ENCODE assay signal across 1 cellular context in the genomic region with DNA sequence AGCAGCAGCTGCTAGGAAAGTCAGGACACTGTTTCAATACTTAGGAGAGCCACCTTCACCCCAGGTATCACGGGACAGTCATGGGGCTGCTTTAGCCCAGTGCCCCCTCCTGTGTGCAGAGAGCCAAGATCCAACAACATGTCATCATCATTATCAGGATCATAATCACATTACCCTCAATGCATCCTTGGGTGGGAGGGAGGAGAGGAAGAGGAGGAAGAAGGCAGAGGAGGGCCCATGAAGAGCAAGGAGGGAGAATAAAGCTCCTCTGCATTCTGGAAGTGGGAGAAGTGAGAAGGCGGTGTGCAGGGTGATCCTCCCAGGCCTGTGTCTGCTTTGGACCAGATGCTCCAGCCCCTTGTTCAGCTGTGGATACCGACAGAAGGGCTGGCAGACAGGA.
TF ChIP-seq lines count a peak whose summit lies in the region.

No MANE protein-coding gene starts in this region.

TF ChIP-seq in H1, 55 proteins besides CTCF, POLR2A, EP300 and RAD21:
- TF ChIP-seq RNF2 (IDR thresholded peaks at IDR 0.05; ENCODE audit: borderline replicate concordance, low read depth, low read length, missing control alignments, poor library complexity, severe bottlenecking) (no peak), SIX5 (IDR thresholded peaks at IDR 0.05; ENCODE audit: low read depth, low read length) (no peak), RBBP5 (IDR thresholded peaks at IDR 0.05; ENCODE audit: borderline replicate concordance, low read depth, low read length) (no peak), TAF7 (optimal IDR thresholded peaks at IDR 0.05; ENCODE audit: borderline replicate concordance, low read depth, low read length) (no peak), HDAC6 (IDR thresholded peaks at IDR 0.05; ENCODE audit: low read depth, low read length) (no peak), EGR1 (IDR thresholded peaks at IDR 0.05; ENCODE audit: borderline replicate concordance, low read depth, low read length) (no peak), SP4 (IDR thresholded peaks at IDR 0.05; ENCODE audit: low read length) (no peak), HDAC2 (IDR thresholded peaks at IDR 0.05; ENCODE audit: borderline replicate concordance in 1 of 2, low read depth in 2 of 2, low read length in 2 of 2) (no peak), NANOG (IDR thresholded peaks at IDR 0.05; ENCODE audit: insufficient read depth, low read depth, low read length, poor library complexity, severe bottlenecking) (no peak), TEAD4 (IDR thresholded peaks at IDR 0.05; ENCODE audit: low read depth, low read length) (no peak), BRCA1 (IDR thresholded peaks at IDR 0.05; ENCODE audit: low read depth, low read length) (no peak), NRF1 (IDR thresholded peaks at IDR 0.05; ENCODE audit: low read depth, low read length) (no peak), POU5F1 (IDR thresholded peaks at IDR 0.05; ENCODE audit: low read depth, low read length) (no peak), KDM4A (IDR thresholded peaks at IDR 0.05; ENCODE audit: low read depth, low read length, severe bottlenecking) (no peak)
- TF ChIP-seq, protein P1, sequence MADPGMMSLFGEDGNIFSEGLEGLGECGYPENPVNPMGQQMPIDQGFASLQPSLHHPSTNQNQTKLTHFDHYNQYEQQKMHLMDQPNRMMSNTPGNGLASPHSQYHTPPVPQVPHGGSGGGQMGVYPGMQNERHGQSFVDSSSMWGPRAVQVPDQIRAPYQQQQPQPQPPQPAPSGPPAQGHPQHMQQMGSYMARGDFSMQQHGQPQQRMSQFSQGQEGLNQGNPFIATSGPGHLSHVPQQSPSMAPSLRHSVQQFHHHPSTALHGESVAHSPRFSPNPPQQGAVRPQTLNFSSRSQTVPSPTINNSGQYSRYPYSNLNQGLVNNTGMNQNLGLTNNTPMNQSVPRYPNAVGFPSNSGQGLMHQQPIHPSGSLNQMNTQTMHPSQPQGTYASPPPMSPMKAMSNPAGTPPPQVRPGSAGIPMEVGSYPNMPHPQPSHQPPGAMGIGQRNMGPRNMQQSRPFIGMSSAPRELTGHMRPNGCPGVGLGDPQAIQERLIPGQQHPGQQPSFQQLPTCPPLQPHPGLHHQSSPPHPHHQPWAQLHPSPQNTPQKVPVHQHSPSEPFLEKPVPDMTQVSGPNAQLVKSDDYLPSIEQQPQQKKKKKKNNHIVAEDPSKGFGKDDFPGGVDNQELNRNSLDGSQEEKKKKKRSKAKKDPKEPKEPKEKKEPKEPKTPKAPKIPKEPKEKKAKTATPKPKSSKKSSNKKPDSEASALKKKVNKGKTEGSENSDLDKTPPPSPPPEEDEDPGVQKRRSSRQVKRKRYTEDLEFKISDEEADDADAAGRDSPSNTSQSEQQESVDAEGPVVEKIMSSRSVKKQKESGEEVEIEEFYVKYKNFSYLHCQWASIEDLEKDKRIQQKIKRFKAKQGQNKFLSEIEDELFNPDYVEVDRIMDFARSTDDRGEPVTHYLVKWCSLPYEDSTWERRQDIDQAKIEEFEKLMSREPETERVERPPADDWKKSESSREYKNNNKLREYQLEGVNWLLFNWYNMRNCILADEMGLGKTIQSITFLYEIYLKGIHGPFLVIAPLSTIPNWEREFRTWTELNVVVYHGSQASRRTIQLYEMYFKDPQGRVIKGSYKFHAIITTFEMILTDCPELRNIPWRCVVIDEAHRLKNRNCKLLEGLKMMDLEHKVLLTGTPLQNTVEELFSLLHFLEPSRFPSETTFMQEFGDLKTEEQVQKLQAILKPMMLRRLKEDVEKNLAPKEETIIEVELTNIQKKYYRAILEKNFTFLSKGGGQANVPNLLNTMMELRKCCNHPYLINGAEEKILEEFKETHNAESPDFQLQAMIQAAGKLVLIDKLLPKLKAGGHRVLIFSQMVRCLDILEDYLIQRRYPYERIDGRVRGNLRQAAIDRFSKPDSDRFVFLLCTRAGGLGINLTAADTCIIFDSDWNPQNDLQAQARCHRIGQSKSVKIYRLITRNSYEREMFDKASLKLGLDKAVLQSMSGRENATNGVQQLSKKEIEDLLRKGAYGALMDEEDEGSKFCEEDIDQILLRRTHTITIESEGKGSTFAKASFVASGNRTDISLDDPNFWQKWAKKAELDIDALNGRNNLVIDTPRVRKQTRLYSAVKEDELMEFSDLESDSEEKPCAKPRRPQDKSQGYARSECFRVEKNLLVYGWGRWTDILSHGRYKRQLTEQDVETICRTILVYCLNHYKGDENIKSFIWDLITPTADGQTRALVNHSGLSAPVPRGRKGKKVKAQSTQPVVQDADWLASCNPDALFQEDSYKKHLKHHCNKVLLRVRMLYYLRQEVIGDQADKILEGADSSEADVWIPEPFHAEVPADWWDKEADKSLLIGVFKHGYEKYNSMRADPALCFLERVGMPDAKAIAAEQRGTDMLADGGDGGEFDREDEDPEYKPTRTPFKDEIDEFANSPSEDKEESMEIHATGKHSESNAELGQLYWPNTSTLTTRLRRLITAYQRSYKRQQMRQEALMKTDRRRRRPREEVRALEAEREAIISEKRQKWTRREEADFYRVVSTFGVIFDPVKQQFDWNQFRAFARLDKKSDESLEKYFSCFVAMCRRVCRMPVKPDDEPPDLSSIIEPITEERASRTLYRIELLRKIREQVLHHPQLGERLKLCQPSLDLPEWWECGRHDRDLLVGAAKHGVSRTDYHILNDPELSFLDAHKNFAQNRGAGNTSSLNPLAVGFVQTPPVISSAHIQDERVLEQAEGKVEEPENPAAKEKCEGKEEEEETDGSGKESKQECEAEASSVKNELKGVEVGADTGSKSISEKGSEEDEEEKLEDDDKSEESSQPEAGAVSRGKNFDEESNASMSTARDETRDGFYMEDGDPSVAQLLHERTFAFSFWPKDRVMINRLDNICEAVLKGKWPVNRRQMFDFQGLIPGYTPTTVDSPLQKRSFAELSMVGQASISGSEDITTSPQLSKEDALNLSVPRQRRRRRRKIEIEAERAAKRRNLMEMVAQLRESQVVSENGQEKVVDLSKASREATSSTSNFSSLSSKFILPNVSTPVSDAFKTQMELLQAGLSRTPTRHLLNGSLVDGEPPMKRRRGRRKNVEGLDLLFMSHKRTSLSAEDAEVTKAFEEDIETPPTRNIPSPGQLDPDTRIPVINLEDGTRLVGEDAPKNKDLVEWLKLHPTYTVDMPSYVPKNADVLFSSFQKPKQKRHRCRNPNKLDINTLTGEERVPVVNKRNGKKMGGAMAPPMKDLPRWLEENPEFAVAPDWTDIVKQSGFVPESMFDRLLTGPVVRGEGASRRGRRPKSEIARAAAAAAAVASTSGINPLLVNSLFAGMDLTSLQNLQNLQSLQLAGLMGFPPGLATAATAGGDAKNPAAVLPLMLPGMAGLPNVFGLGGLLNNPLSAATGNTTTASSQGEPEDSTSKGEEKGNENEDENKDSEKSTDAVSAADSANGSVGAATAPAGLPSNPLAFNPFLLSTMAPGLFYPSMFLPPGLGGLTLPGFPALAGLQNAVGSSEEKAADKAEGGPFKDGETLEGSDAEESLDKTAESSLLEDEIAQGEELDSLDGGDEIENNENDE (IDR thresholded peaks at IDR 0.05; ENCODE audit: insufficient replicate concordance, low read length), result no peak
- TF ChIP-seq, protein P2, sequence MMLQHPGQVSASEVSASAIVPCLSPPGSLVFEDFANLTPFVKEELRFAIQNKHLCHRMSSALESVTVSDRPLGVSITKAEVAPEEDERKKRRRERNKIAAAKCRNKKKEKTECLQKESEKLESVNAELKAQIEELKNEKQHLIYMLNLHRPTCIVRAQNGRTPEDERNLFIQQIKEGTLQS (IDR thresholded peaks at IDR 0.05; ENCODE audit: insufficient read depth, low read depth, low read length), result no peak
